Comparison of ENCODE assay signal across 1 cellular context in genomic region chr2:55050133-55050994, GRCh38.
TF ChIP-seq lines count a peak whose summit lies in the region.

Gene RTN4, minus strand, starts transcription at chr2:55050451. Its CDS starts 151 bp downstream, at chr2:55050300.

TF ChIP-seq in HepG2, 621 proteins besides CTCF, POLR2A, EP300 and RAD21 (continued from another document and continues in another):
- TF ChIP-seq DNMT3B (CRISPR knock-in tag; conservative IDR thresholded peaks at IDR 0.05) (0 out of 2 replicates have a peak, but pooled peaks have one; percentile 4), ETV5 (CRISPR knock-in tag; IDR thresholded peaks at IDR 0.05; ENCODE audit: borderline replicate concordance) (peak; percentile 48), ZMYM3 (CRISPR knock-in tag; IDR thresholded peaks at IDR 0.05) (peak; percentile 57), NFE2 (CRISPR knock-in tag; IDR thresholded peaks at IDR 0.05) (no peak), TCF12 (IDR thresholded peaks at IDR 0.05) (no peak), TCF12 (CRISPR knock-in tag; IDR thresholded peaks at IDR 0.05) (peak; percentile 68; the same call in 1 of the 2 replicates), GLI4 (CRISPR knock-in tag; IDR thresholded peaks at IDR 0.05; ENCODE audit: borderline replicate concordance) (no peak), NFATC3 (CRISPR knock-in tag; IDR thresholded peaks at IDR 0.05) (no peak), RFX5 (IDR thresholded peaks at IDR 0.05; ENCODE audit: low read depth, low read length) (0 out of 2 replicates have a peak, but pooled peaks have one; percentile 13), NRL (CRISPR knock-in tag; IDR thresholded peaks at IDR 0.05; ENCODE audit: borderline replicate concordance) (no peak), SIX1 (CRISPR knock-in tag; IDR thresholded peaks at IDR 0.05; ENCODE audit: borderline replicate concordance) (no peak), ZNF703 (CRISPR knock-in tag; IDR thresholded peaks at IDR 0.05; ENCODE audit: borderline replicate concordance) (no peak; the same call in 1 of the 2 replicates), CREM (IDR thresholded peaks at IDR 0.05) (peak; percentile 77), CREM (CRISPR knock-in tag; IDR thresholded peaks at IDR 0.05) (no peak; the same call in 1 of the 2 replicates), AKNA (CRISPR knock-in tag; IDR thresholded peaks at IDR 0.05; ENCODE audit: borderline replicate concordance) (no peak), ZNF567 (CRISPR knock-in tag; IDR thresholded peaks at IDR 0.05; ENCODE audit: borderline replicate concordance) (0 out of 2 replicates have a peak, but pooled peaks have one; percentile 70), PAX8 (CRISPR knock-in tag; IDR thresholded peaks at IDR 0.05; ENCODE audit: borderline replicate concordance) (no peak), ZNF414 (CRISPR knock-in tag; IDR thresholded peaks at IDR 0.05) (no peak; the same call in 1 of the 2 replicates), PTBP1 (IDR thresholded peaks at IDR 0.05; ENCODE audit: low read depth, low read length, poor library complexity, severe bottlenecking) (no peak), ZFP36L1 (CRISPR knock-in tag; IDR thresholded peaks at IDR 0.05) (peak; percentile 77), ZNF160 (CRISPR knock-in tag; IDR thresholded peaks at IDR 0.05) (peak; percentile 85; the same call in 1 of the 2 replicates), KDM2A (CRISPR knock-in tag; IDR thresholded peaks at IDR 0.05; ENCODE audit: borderline replicate concordance, low read depth) (peak; percentile 94; the same call in 1 of the 2 replicates), ZNF740 (CRISPR knock-in tag; IDR thresholded peaks at IDR 0.05) (peak; percentile 78; the same call in 1 of the 2 replicates), ELF3 (CRISPR knock-in tag; IDR thresholded peaks at IDR 0.05) (peak; percentile 78), DZIP1 (CRISPR knock-in tag; IDR thresholded peaks at IDR 0.05) (no peak), ESRRA (CRISPR knock-in tag; IDR thresholded peaks at IDR 0.05; ENCODE audit: low read depth) (no peak), NBN (conservative IDR thresholded peaks at IDR 0.05) (no peak), ZNF33A (CRISPR knock-in tag; IDR thresholded peaks at IDR 0.05; ENCODE audit: borderline replicate concordance) (no peak), SYNCRIP (IDR thresholded peaks at IDR 0.05; ENCODE audit: insufficient read depth, low read depth, low read length) (no peak), PHF20 (CRISPR knock-in tag; IDR thresholded peaks at IDR 0.05) (peak; percentile 76), ZNF333 (CRISPR knock-in tag; IDR thresholded peaks at IDR 0.05; ENCODE audit: borderline replicate concordance) (no peak; the same call in 1 of the 2 replicates), SCMH1 (CRISPR knock-in tag; IDR thresholded peaks at IDR 0.05; ENCODE audit: borderline replicate concordance) (no peak), PCBP1 (IDR thresholded peaks at IDR 0.05; ENCODE audit: borderline replicate concordance, low read depth, low read length) (0 out of 2 replicates have a peak, but pooled peaks have one; percentile 53), JARID2 (CRISPR knock-in tag; IDR thresholded peaks at IDR 0.05; ENCODE audit: insufficient replicate concordance) (no peak), IRF1 (CRISPR knock-in tag; IDR thresholded peaks at IDR 0.05; ENCODE audit: low read depth) (0 out of 2 replicates have a peak, but pooled peaks have one; percentile 25), RARG (CRISPR knock-in tag; IDR thresholded peaks at IDR 0.05; ENCODE audit: low read depth) (no peak; the same call in 1 of the 2 replicates), SNRNP70 (IDR thresholded peaks at IDR 0.05; ENCODE audit: low read depth, low read length) (no peak), ZNF639 (CRISPR knock-in tag; conservative IDR thresholded peaks at IDR 0.05) (peak; percentile 76; the same call in 1 of the 2 replicates), POLR2AphosphoS5 (IDR thresholded peaks at IDR 0.05; ENCODE audit: low read depth, low read length) (peak; percentile 88), MBD4 (IDR thresholded peaks at IDR 0.05; ENCODE audit: borderline replicate concordance, low read length) (no peak), HOXA5 (CRISPR knock-in tag; IDR thresholded peaks at IDR 0.05) (peak; percentile 93), RORA (CRISPR knock-in tag; IDR thresholded peaks at IDR 0.05) (no peak), MAX (IDR thresholded peaks at IDR 0.05) (peak; percentile 76), ZNF264 (CRISPR knock-in tag; IDR thresholded peaks at IDR 0.05) (peak; percentile 88; the same call in 1 of the 2 replicates), ZNF768 (CRISPR knock-in tag; IDR thresholded peaks at IDR 0.05) (peak; percentile 68), CBX5 (CRISPR knock-in tag; IDR thresholded peaks at IDR 0.05; ENCODE audit: borderline replicate concordance) (peak; percentile 88; the same call in 1 of the 2 replicates), ZBTB49 (CRISPR knock-in tag; IDR thresholded peaks at IDR 0.05; ENCODE audit: borderline replicate concordance) (no peak), SOX5 (CRISPR knock-in tag; IDR thresholded peaks at IDR 0.05; ENCODE audit: borderline replicate concordance) (peak; percentile 69), ZBTB7A (CRISPR knock-in tag; IDR thresholded peaks at IDR 0.05) (peak; percentile 100), XRCC5 (optimal IDR thresholded peaks at IDR 0.05; ENCODE audit: low read length) (peak; percentile 78), AKAP8 (CRISPR knock-in tag; IDR thresholded peaks at IDR 0.05) (peak; percentile 41; the same call in 1 of the 2 replicates), CBX1 (IDR thresholded peaks at IDR 0.05; ENCODE audit: low read depth) (peak; percentile 92)
